Comparison of ENCODE assay signal across 8 cellular contexts in genomic region chr16:73047536-73048291, GRCh38. TPM values are rescaled to one million over a fixed set of nuclear protein-coding genes. Genes with fewer than 3 reads are reported as not detected.
DNase-seq lines count a peak whose midpoint lies in the region; ATAC-seq and TF ChIP-seq lines count a peak whose summit lies in the region.

A gene with protein sequence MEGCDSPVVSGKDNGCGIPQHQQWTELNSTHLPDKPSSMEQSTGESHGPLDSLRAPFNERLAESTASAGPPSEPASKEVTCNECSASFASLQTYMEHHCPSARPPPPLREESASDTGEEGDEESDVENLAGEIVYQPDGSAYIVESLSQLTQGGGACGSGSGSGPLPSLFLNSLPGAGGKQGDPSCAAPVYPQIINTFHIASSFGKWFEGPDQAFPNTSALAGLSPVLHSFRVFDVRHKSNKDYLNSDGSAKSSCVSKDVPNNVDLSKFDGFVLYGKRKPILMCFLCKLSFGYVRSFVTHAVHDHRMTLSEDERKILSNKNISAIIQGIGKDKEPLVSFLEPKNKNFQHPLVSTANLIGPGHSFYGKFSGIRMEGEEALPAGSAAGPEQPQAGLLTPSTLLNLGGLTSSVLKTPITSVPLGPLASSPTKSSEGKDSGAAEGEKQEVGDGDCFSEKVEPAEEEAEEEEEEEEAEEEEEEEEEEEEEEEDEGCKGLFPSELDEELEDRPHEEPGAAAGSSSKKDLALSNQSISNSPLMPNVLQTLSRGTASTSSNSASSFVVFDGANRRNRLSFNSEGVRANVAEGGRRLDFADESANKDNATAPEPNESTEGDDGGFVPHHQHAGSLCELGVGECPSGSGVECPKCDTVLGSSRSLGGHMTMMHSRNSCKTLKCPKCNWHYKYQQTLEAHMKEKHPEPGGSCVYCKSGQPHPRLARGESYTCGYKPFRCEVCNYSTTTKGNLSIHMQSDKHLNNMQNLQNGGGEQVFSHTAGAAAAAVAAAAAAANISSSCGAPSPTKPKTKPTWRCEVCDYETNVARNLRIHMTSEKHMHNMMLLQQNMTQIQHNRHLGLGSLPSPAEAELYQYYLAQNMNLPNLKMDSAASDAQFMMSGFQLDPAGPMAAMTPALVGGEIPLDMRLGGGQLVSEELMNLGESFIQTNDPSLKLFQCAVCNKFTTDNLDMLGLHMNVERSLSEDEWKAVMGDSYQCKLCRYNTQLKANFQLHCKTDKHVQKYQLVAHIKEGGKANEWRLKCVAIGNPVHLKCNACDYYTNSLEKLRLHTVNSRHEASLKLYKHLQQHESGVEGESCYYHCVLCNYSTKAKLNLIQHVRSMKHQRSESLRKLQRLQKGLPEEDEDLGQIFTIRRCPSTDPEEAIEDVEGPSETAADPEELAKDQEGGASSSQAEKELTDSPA (N-terminal part only) (minus strand): TSS chr16:73048128. CDS start chr16:72960145, 87,983 bp downstream.

- H2AFZ ChIP-seq in mesenchymal stem cell (ENCODE audit: low read depth, low read length): peak within 1 kb of the TSS; percentile 55

- peak; percentile 61 for ATAC-seq in GM21367 (IDR thresholded peaks at IDR 0.05; ENCODE audit: unreplicated experiment)
- peak; percentile 47 for ATAC-seq in HG03575 (IDR thresholded peaks at IDR 0.05; ENCODE audit: extremely low read depth, insufficient number of reproducible peaks, low FRiP score, unreplicated experiment)
- ATAC-seq in effector memory CD8-positive, alpha-beta T cell (replicated peaks): peak; percentile 48
- peak; percentile 36 for ATAC-seq in thoracic aorta (ENCODE audit: insufficient number of reproducible peaks, low FRiP score, low read depth)

- H3K9me3 ChIP-seq in mesenchymal stem cell (ENCODE audit: control insufficient read depth, low read length) (no peaks in the 10 kb centered on the region), thoracic aorta (no peaks in the 10 kb centered on the region)

- WGBS in mesenchymal stem cell: 1% methylated on average over 61 of the region's 64 CpGs

- H3K4me2 ChIP-seq in mesenchymal stem cell (ENCODE audit: low read length, poor library complexity, severe bottlenecking): peak within 1 kb of the TSS; percentile 94

- H3K14ac ChIP-seq in mesenchymal stem cell (ENCODE audit: low read length in 2 of 2): peak within 1 kb of the TSS; percentile 2 to 30

- peaks cover 18 to 38% of the 10 kb centered on the region in 2 donors for H3K27me3 Mint-ChIP-seq in effector memory CD8-positive, alpha-beta T cell

- H3K9ac ChIP-seq in mesenchymal stem cell (ENCODE audit: low read length): peak within 1 kb of the TSS; percentile 81

- H2BK12ac ChIP-seq in mesenchymal stem cell (ENCODE audit: low read length in 2 of 2): peak within 1 kb of the TSS; percentile 44 to 89

- DNase-seq in DMS53 (lab: John Stamatoyannopoulos, UW) (peak; percentile 80), DMS53 treated with DMSO at 0.1 percent for 48 hours (lab: John Stamatoyannopoulos, UW; ENCODE audit: unreplicated experiment) (no peak), T1000 (lab: John Stamatoyannopoulos, UW) (peak; percentile 16), mesenchymal stem cell (peak; percentile 70), thoracic aorta (ENCODE audit: low spot score) (no peak)
- DNase-seq in effector memory CD8-positive, alpha-beta T cell: no peak

- TF ChIP-seq CTCF in thoracic aorta (IDR thresholded peaks at IDR 0.05): no peak

- peak within 1 kb of the TSS; percentile 71 to 88 for H3K4me3 ChIP-seq in mesenchymal stem cell (ENCODE audit: insufficient read depth in 1 of 2, low read depth in 1 of 2, low read length in 2 of 2)
- H3K4me3 ChIP-seq in thoracic aorta: peak within 1 kb of the TSS; percentile 89

- H2BK120ac ChIP-seq in mesenchymal stem cell (ENCODE audit: low read depth, low read length): peak within 1 kb of the TSS; percentile 97

- H3K4me1 Mint-ChIP-seq in effector memory CD8-positive, alpha-beta T cell (ENCODE audit: low read depth in 2 of 2): no peaks in the 10 kb centered on the region

- no peak within 1 kb of the TSS for H3K27ac Mint-ChIP-seq in effector memory CD8-positive, alpha-beta T cell

- H3K18ac ChIP-seq in mesenchymal stem cell (ENCODE audit: low read depth in 1 of 2, low read length in 2 of 2): peak within 1 kb of the TSS; percentile 96 to 97

- peaks cover 19% of the 10 kb centered on the region for H3K79me1 ChIP-seq in mesenchymal stem cell (replicated peaks; ENCODE audit: low read length, poor library complexity, severe bottlenecking)

- H4K8ac ChIP-seq in mesenchymal stem cell (ENCODE audit: low read length): peak within 1 kb of the TSS; percentile 97

- peak within 1 kb of the TSS; percentile 59 for H2BK5ac ChIP-seq in mesenchymal stem cell (ENCODE audit: low read depth, low read length, poor library complexity, severe bottlenecking)

- no peaks in the 10 kb centered on the region for H3K9me3 Mint-ChIP-seq in effector memory CD8-positive, alpha-beta T cell

- H3K36me3 Mint-ChIP-seq in effector memory CD8-positive, alpha-beta T cell (ENCODE audit: insufficient read depth): no peaks in the 10 kb centered on the region

- H3K4ac ChIP-seq in mesenchymal stem cell (ENCODE audit: low read depth in 1 of 2, low read length in 2 of 2): peak within 1 kb of the TSS; percentile 76 to 85

- H3K27me3 ChIP-seq in mesenchymal stem cell (ENCODE audit: control insufficient read depth in 1 of 2, insufficient read depth in 1 of 2, low read length in 2 of 2) (no peaks in the 10 kb centered on the region), thoracic aorta (replicated peaks; ENCODE audit: insufficient read depth) (no peaks in the 10 kb centered on the region)

- no peak within 1 kb of the TSS for H2AK5ac ChIP-seq in mesenchymal stem cell (ENCODE audit: low read length, severe bottlenecking)

- H3K23ac ChIP-seq in mesenchymal stem cell (ENCODE audit: low read length in 2 of 2): peak within 1 kb of the TSS in 1 of 2 experiments; percentile 61

- H3K4me1 ChIP-seq in mesenchymal stem cell (ENCODE audit: control insufficient read depth, insufficient read depth, low read depth, low read length) (peaks cover 16% of the 10 kb centered on the region), thoracic aorta (ENCODE audit: control insufficient read depth in 1 of 2, low read depth in 2 of 2) (peaks cover 65 to 87% of the 10 kb centered on the region in 2 donors)

- H3K36me3 ChIP-seq in mesenchymal stem cell (ENCODE audit: control insufficient read depth in 1 of 2, insufficient read depth in 2 of 2, low read depth in 1 of 2, low read length in 2 of 2) (no peaks in the 10 kb centered on the region), thoracic aorta (no peaks in the 10 kb centered on the region)

- peak within 1 kb of the TSS; percentile 91 for H2BK15ac ChIP-seq in mesenchymal stem cell (ENCODE audit: low read depth, poor library complexity, severe bottlenecking)

- H3K4me3 Mint-ChIP-seq in effector memory CD8-positive, alpha-beta T cell: peak within 1 kb of the TSS in 1 of 2 donors; percentile 13

- H3K27ac ChIP-seq in mesenchymal stem cell (ENCODE audit: low read length, poor library complexity, severe bottlenecking): peak within 1 kb of the TSS; percentile 13
- H3K27ac ChIP-seq in thoracic aorta: peak within 1 kb of the TSS; percentile 95 to 99

- peak within 1 kb of the TSS; percentile 96 for H4K91ac ChIP-seq in mesenchymal stem cell (ENCODE audit: low read length)

RNA-seq across cellular contexts. Expression of the gene that starts here (rescaled TPM):
- polyA plus RNA-seq in mesenchymal stem cell (2013, experiment 1 of 2): 5.1 TPM
- polyA plus RNA-seq in mesenchymal stem cell (2013, experiment 2 of 2): 4.5 TPM
- total RNA-seq in thoracic aorta: 10 to 100 TPM; 57.7 to 70.1 TPM

Comparison
In these comparisons a context has a peak if more than half of its experiments do, and no peak if none do; other contexts are left out.
1. DNase-seq: peak in DMS53 (single experiment), T1000 (single experiment) and mesenchymal stem cell (single experiment); none in DMS53 treated with DMSO at 0.1 percent for 48 hours (single experiment), effector memory CD8-positive, alpha-beta T cell (0 of 3) and thoracic aorta (single experiment).
2. Peak in every context shown above with its lines, with median percentiles within 50 percentile points of each other: ATAC-seq.